8 cellular contexts compared by ENCODE assay signal in the genomic region with DNA sequence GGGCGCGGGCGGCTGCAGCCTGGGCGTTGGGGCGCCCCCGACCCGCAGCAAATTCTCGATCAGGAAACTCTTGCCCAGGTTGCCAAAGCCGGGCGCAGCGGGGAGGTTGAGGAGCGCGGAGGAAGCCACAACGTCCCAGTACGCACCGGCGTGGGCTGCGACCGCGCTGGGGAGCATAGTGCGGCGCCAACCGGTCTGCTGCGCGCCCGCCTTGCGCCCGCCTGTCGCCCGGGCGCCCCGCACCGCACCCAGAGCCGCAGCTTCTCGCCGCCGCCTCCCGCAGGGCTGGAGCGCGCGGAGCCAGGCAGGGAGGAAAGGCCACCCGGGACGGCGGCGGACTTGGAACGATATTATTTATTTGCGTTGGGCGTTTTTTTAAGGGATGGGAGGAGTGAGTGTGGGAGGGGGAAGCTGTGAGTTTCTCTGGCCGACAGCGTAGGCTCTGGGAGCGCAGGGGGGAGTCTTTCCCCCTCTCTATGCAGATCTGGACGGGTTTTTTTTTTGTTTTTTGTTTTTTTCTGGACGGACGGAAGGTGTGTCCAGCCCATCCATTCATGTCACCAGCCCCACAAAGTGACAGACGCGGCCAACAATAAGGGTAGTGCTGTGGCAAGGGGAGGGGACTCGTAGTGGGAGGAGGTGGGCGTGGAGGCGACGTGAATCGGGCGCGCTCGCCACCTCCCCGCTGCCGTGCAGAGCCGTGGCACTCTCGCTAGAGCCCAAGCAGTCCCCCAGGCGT. TPM values are rescaled to one million over a fixed set of nuclear protein-coding genes. Genes with fewer than 3 reads are reported as not detected.
A peak's percentile ranks its signal among the peaks of the same experiment; 100 is the strongest.
DNase-seq lines count a peak whose midpoint lies in the region; ATAC-seq, FAIRE-seq and TF ChIP-seq lines count a peak whose summit lies in the region.

Gene DBX2, minus strand, starts transcription at position 349 of the 739 bp plus-strand sequence. Its CDS starts 172 bp downstream, at position 177.

- H3K36me3 Mint-ChIP-seq in effector memory CD8-positive, alpha-beta T cell (ENCODE audit: insufficient read depth) = no peaks in the 10 kb centered on the region

- H3K27ac ChIP-seq in cardiac muscle cell (no peak within 1 kb of the TSS), prostate gland (no peak within 1 kb of the TSS)

- no peak within 1 kb of the TSS for H3K27ac Mint-ChIP-seq in effector memory CD8-positive, alpha-beta T cell

- H3K4me1 ChIP-seq in cardiac muscle cell (ENCODE audit: low read depth) (no peaks in the 10 kb centered on the region), prostate gland (replicated peaks) (no peaks in the 10 kb centered on the region)

- no peak for TF ChIP-seq POLR2A in prostate gland (IDR thresholded peaks at IDR 0.05)

- H3K9me3 ChIP-seq in cardiac muscle cell (ENCODE audit: low read depth) (no peaks in the 10 kb centered on the region), prostate gland (no peaks in the 10 kb centered on the region)

- WGBS in prostate gland = 2% methylated on average over 53 of the region's 69 CpGs

- H3K9me3 Mint-ChIP-seq in effector memory CD8-positive, alpha-beta T cell = no peaks in the 10 kb centered on the region

- ATAC-seq in SK-N-SH treated with all-trans-retinoic acid at 6 μM for 48 hours = peak; percentile 37; the same call in 2 of the 3 replicates
- no peak for ATAC-seq in effector memory CD8-positive, alpha-beta T cell (replicated peaks)
- ATAC-seq in HG02870 (IDR thresholded peaks at IDR 0.05; ENCODE audit: unreplicated experiment) = no peak

- no peak for FAIRE-seq in GM19239 (lab: Jason Lieb, UNC)

- DNase-seq in GM06990 (ENCODE audit: extremely low read depth, insufficient read length) (peak; percentile 9), cardiac muscle cell (ENCODE audit: low read depth in 1 of 2, low spot score in 1 of 2) (peak; percentile 9 to 52), prostate gland (ENCODE audit: low spot score) (no peak), GM19239 (ENCODE audit: insufficient read length, low spot score) (no peak), kidney glomerular epithelial cell (lab: John Stamatoyannopoulos, UW) (no peak)
- DNase-seq in effector memory CD8-positive, alpha-beta T cell = no peak

- no peaks in the 10 kb centered on the region; the same call in none of the 2 replicates for H3K27me3 ChIP-seq in GM06990 (replicated peaks; ENCODE audit: control insufficient read depth, insufficient read depth, low read length)
- H3K27me3 ChIP-seq in cardiac muscle cell = peaks cover 91% of the 10 kb centered on the region
- H3K27me3 ChIP-seq in prostate gland (replicated peaks; ENCODE audit: insufficient read depth) = peaks cover 5% of the 10 kb centered on the region

- H3K4me1 Mint-ChIP-seq in effector memory CD8-positive, alpha-beta T cell (ENCODE audit: low read depth in 2 of 2) = no peaks in the 10 kb centered on the region

- no peak for TF ChIP-seq CTCF in GM06990 (IDR thresholded peaks at IDR 0.05; ENCODE audit: insufficient read depth, low read length, poor library complexity, severe bottlenecking)
- TF ChIP-seq CTCF in cardiac muscle cell (IDR thresholded peaks at IDR 0.05; ENCODE audit: low read depth, low read length) = no peak
- no peak for TF ChIP-seq CTCF in prostate gland (IDR thresholded peaks at IDR 0.05)

- no peaks in the 10 kb centered on the region for H3K36me3 ChIP-seq in GM06990 (ENCODE audit: control insufficient read depth, insufficient read depth, low read length)
- no peaks in the 10 kb centered on the region for H3K36me3 ChIP-seq in cardiac muscle cell
- no peaks in the 10 kb centered on the region for H3K36me3 ChIP-seq in prostate gland

- intact Hi-C loops in prostate gland (cut with DNase I) = no loop called here

- no peak within 1 kb of the TSS for H3K4me3 Mint-ChIP-seq in effector memory CD8-positive, alpha-beta T cell

- H3K4me3 ChIP-seq in GM06990 (replicated peaks; ENCODE audit: low read depth, low read length) (no peak within 1 kb of the TSS), cardiac muscle cell (peak within 1 kb of the TSS; percentile 52), prostate gland (peak within 1 kb of the TSS; percentile 19 to 28)

- H3K27me3 Mint-ChIP-seq in effector memory CD8-positive, alpha-beta T cell = peaks cover 74 to 75% of the 10 kb centered on the region in 2 donors

TF ChIP-seq in SK-N-SH treated with all-trans-retinoic acid at 6 μM for 48 hours, 23 proteins besides CTCF, POLR2A, EP300 and RAD21 (continues in another document):
- TF ChIP-seq ZNF8 (CRISPR knock-in tag; IDR thresholded peaks at IDR 0.05) (no peak), ESRRG (CRISPR knock-in tag; IDR thresholded peaks at IDR 0.05) (no peak), RARB (CRISPR knock-in tag; IDR thresholded peaks at IDR 0.05) (no peak), ZFP30 (CRISPR knock-in tag; IDR thresholded peaks at IDR 0.05) (no peak), CREB5 (CRISPR knock-in tag; IDR thresholded peaks at IDR 0.05; ENCODE audit: low read depth) (no peak), POU6F1 (CRISPR knock-in tag; IDR thresholded peaks at IDR 0.05; ENCODE audit: borderline replicate concordance, low read depth) (no peak), PATZ1 (CRISPR knock-in tag; IDR thresholded peaks at IDR 0.05; ENCODE audit: borderline replicate concordance) (no peak), ZC3H10 (CRISPR knock-in tag; IDR thresholded peaks at IDR 0.05) (no peak), BACH2 (CRISPR knock-in tag; IDR thresholded peaks at IDR 0.05; ENCODE audit: borderline replicate concordance) (no peak), OSR1 (CRISPR knock-in tag; IDR thresholded peaks at IDR 0.05) (no peak), SNAI2 (CRISPR knock-in tag; IDR thresholded peaks at IDR 0.05) (no peak), ZNF565 (CRISPR knock-in tag; conservative IDR thresholded peaks at IDR 0.05; ENCODE audit: low read depth) (no peak), TOX (CRISPR knock-in tag; IDR thresholded peaks at IDR 0.05; ENCODE audit: borderline replicate concordance) (no peak)
- TF ChIP-seq, protein P1, sequence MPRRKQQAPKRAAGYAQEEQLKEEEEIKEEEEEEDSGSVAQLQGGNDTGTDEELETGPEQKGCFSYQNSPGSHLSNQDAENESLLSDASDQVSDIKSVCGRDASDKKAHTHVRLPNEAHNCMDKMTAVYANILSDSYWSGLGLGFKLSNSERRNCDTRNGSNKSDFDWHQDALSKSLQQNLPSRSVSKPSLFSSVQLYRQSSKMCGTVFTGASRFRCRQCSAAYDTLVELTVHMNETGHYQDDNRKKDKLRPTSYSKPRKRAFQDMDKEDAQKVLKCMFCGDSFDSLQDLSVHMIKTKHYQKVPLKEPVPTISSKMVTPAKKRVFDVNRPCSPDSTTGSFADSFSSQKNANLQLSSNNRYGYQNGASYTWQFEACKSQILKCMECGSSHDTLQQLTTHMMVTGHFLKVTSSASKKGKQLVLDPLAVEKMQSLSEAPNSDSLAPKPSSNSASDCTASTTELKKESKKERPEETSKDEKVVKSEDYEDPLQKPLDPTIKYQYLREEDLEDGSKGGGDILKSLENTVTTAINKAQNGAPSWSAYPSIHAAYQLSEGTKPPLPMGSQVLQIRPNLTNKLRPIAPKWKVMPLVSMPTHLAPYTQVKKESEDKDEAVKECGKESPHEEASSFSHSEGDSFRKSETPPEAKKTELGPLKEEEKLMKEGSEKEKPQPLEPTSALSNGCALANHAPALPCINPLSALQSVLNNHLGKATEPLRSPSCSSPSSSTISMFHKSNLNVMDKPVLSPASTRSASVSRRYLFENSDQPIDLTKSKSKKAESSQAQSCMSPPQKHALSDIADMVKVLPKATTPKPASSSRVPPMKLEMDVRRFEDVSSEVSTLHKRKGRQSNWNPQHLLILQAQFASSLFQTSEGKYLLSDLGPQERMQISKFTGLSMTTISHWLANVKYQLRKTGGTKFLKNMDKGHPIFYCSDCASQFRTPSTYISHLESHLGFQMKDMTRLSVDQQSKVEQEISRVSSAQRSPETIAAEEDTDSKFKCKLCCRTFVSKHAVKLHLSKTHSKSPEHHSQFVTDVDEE (CRISPR knock-in tag; IDR thresholded peaks at IDR 0.05) = no peak

RNA-seq across cellular contexts. Expression of gene DBX2, which starts in this region (rescaled TPM):
- total RNA-seq in cardiac muscle cell (not detected in 2 replicates), prostate gland (1 to 10 TPM in 1 of 2 donors, not detected in 1; 2.7 TPM)
- polyA plus RNA-seq in cardiac muscle cell = not detected in 2 replicates

Comparison
In these comparisons a context has a peak if more than half of its experiments do, and no peak if none do; other contexts are left out.
1. Peak in DNase-seq and H3K4me3 ChIP-seq in cardiac muscle cell; RNA of the gene not detected or under 1 TPM.